In genomic region chr21:28439852-28440251, GRCh38 we compare ENCODE assay signal across 26 cellular contexts.
DNase-seq lines count a peak whose midpoint lies in the region; ATAC-seq and TF ChIP-seq lines count a peak whose summit lies in the region.
"Had no signal": no experiment of that assay in that cellular context is flagged by ENCODE, and none has a peak within 500 bp of the region (broad histone marks: within the 10 kb centered on the region; RNA-seq: fewer than 3 reads in every experiment).

No MANE protein-coding gene starts in this region.

- peak overlapping the region; percentile 41 for H3K9ac ChIP-seq in skeletal muscle satellite cell (ENCODE audit: low read depth, low read length)

- H3K36me3 ChIP-seq in skeletal muscle satellite cell (ENCODE audit: insufficient read depth, low read length) = no peaks in the 10 kb centered on the region
- no peaks in the 10 kb centered on the region for H3K36me3 ChIP-seq in right atrium auricular region
- H3K36me3 ChIP-seq: esophagus squamous epithelium, pancreas, SJSA1 had no signal

- H3K4me3 ChIP-seq in fibroblast of villous mesenchyme (ENCODE audit: low read depth, low read length) = no peak overlapping the region
- H3K4me3 ChIP-seq in skeletal muscle satellite cell (ENCODE audit: low read length) = no peak overlapping the region
- H3K4me3 ChIP-seq in right atrium auricular region = no peak overlapping the region
- H3K4me3 ChIP-seq: esophagus squamous epithelium, lung, pancreas, SJSA1 had no signal

- no peak overlapping the region for H3K27ac ChIP-seq in right atrium auricular region
- H3K27ac ChIP-seq: HL-60, pancreas, SJSA1 had no signal

- peaks cover 56% of the 10 kb centered on the region for H3K4me1 ChIP-seq in skeletal muscle satellite cell (ENCODE audit: control insufficient read depth, insufficient read depth, low read length)
- H3K4me1 ChIP-seq in right atrium auricular region = no peaks in the 10 kb centered on the region
- H3K4me1 ChIP-seq: pancreas, SJSA1 had no signal

- peak overlapping the region; percentile 35 for H3K4me2 ChIP-seq in skeletal muscle satellite cell (ENCODE audit: low read length)

- DNase-seq in AG20443 (ENCODE audit: low spot score) = peak; percentile 18
- DNase-seq in fibroblast of villous mesenchyme (ENCODE audit: low read depth) = peak; percentile 92
- no peak for DNase-seq in NCI-H2107 (lab: John Stamatoyannopoulos, UW)
- DNase-seq in SW480 (ENCODE audit: low spot score) = no peak
- no peak for DNase-seq in activated CD4-positive, alpha-beta T cell treated with anti-CD3 and anti-CD28 coated beads for 48 hours
- DNase-seq in right atrium auricular region (ENCODE audit: low spot score) = no peak
- DNase-seq: activated gamma-delta T cell treated with Interleukin-2 at 50 U/mL for 16 hours; activated T-cell treated with anti-CD3 and anti-CD28 coated beads, Interleukin-2, amount 50 U/mL, for 1 hour; COR-L47; DMS53; esophagus squamous epithelium; H9; head of caudate nucleus; NCI-H1436; NCI-H2081 treated with DMSO at 0.1 percent for 48 hours; NCI-H345; NCI-H774; pancreas; stimulated activated CD4-positive, alpha-beta T cell treated with anti-CD3 and anti-CD28 coated beads, Interleukin-12 subunit alpha, Interleukin-12 subunit beta, amount 100 ng/mL, for 4 hours; stimulated activated CD4-positive, alpha-beta T cell treated with anti-CD3 and anti-CD28 coated beads, Interleukin-4, amount 100 ng/mL, for 1 hour had no signal

- TF ChIP-seq CTCF in fibroblast of villous mesenchyme (IDR thresholded peaks at IDR 0.05; ENCODE audit: insufficient read depth, low read depth, low read length) (no peak), right atrium auricular region (IDR thresholded peaks at IDR 0.05) (no peak)

- ATAC-seq in SK-N-SH treated with all-trans-retinoic acid at 6 μM for 48 hours = peak; percentile 28; the same call in 1 of the 3 replicates
- ATAC-seq: pancreas; stimulated activated memory B cell treated with anti-CD40 and anti-IgM and Interleukin-4, amounts not matched to agents 10 μg/mL and 1 μg/mL and 100 μg/mL, for 72 hours had no signal

- H3K27me3 ChIP-seq in skeletal muscle satellite cell (ENCODE audit: control insufficient read depth, insufficient read depth, low read length) (no peaks in the 10 kb centered on the region), right atrium auricular region (no peaks in the 10 kb centered on the region)
- H3K27me3 ChIP-seq: esophagus squamous epithelium, pancreas, SJSA1 had no signal

- H3K9me3 ChIP-seq in skeletal muscle satellite cell (replicated peaks; ENCODE audit: low read length) (no peaks in the 10 kb centered on the region), right atrium auricular region (no peaks in the 10 kb centered on the region)
- H3K9me3 ChIP-seq: esophagus squamous epithelium, pancreas, SJSA1 had no signal

TF ChIP-seq in SK-N-SH treated with all-trans-retinoic acid at 6 μM for 48 hours, 23 proteins besides CTCF, POLR2A, EP300 and RAD21:
- TF ChIP-seq PPARA (CRISPR knock-in tag; IDR thresholded peaks at IDR 0.05; ENCODE audit: borderline replicate concordance) (no peak), ZC3H10 (CRISPR knock-in tag; IDR thresholded peaks at IDR 0.05) (no peak), BACH2 (CRISPR knock-in tag; IDR thresholded peaks at IDR 0.05; ENCODE audit: borderline replicate concordance) (no peak), OSR1 (CRISPR knock-in tag; IDR thresholded peaks at IDR 0.05) (no peak), RARB (CRISPR knock-in tag; IDR thresholded peaks at IDR 0.05) (no peak), ESRRG (CRISPR knock-in tag; IDR thresholded peaks at IDR 0.05) (no peak), PATZ1 (CRISPR knock-in tag; IDR thresholded peaks at IDR 0.05; ENCODE audit: borderline replicate concordance) (no peak), SNAI2 (CRISPR knock-in tag; IDR thresholded peaks at IDR 0.05) (no peak), ARNTL (CRISPR knock-in tag; IDR thresholded peaks at IDR 0.05; ENCODE audit: borderline replicate concordance, low read depth) (no peak), ZNF70 (CRISPR knock-in tag; IDR thresholded peaks at IDR 0.05) (no peak), ZFP30 (CRISPR knock-in tag; IDR thresholded peaks at IDR 0.05) (no peak), ISL1 (CRISPR knock-in tag; IDR thresholded peaks at IDR 0.05) (no peak), CSDC2 (CRISPR knock-in tag; IDR thresholded peaks at IDR 0.05) (no peak), POU6F1 (CRISPR knock-in tag; IDR thresholded peaks at IDR 0.05; ENCODE audit: borderline replicate concordance, low read depth) (no peak)

Comparison
In these comparisons a context has a peak if more than half of its experiments do, and no peak if none do; other contexts are left out.
1. DNase-seq: peak in AG20443 (single experiment) and fibroblast of villous mesenchyme (single experiment); none in NCI-H2107 (single experiment), SW480 (single experiment), activated CD4-positive, alpha-beta T cell treated with anti-CD3 and anti-CD28 coated beads for 48 hours (single experiment) and right atrium auricular region (single experiment).